ENCODE assay signal across 20 cellular contexts in the genomic region with DNA sequence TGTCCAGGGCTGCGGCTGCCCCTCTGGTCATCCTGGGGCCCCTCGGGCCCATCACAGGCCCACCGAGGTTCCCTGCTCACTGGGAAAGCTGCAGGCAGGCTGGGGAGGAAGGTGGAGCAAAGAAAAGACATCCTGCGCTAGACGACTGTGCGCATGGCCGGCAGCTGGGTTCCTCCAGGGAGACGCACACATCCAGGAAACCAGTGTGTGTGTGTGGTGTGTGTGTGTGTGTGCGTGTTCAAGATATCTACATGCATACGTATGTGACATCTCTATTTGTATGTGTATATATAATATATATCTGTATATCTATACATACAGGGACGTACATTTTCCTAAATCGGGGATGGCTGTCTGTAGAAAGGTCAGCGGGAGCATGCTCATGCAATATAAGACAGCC.
DNase-seq lines count a peak whose midpoint lies in the region; TF ChIP-seq lines count a peak whose summit lies in the region.
"Had no signal": no experiment of that assay in that cellular context is flagged by ENCODE, and none has a peak within 500 bp of the region (broad histone marks: within the 10 kb centered on the region; RNA-seq: fewer than 3 reads in every experiment).

No MANE protein-coding gene starts in this region.

- no peak overlapping the region for H3K18ac ChIP-seq in mesendoderm (ENCODE audit: low read length)

- H4K20me1 ChIP-seq in GM23248 (ENCODE audit: insufficient read depth): no peaks in the 10 kb centered on the region
- H4K20me1 ChIP-seq: BLaER1 had no signal

- no peak overlapping the region for H2BK15ac ChIP-seq in mesendoderm (replicated peaks; ENCODE audit: low read depth)

- H3K9me2 ChIP-seq in GM23248 (ENCODE audit: insufficient read depth): no peaks in the 10 kb centered on the region

- H3K9me3 ChIP-seq in GM23248 (ENCODE audit: low read depth) (no peaks in the 10 kb centered on the region), sigmoid colon (no peaks in the 10 kb centered on the region)
- H3K9me3 ChIP-seq: BLaER1 had no signal

- H3K4me3 Mint-ChIP-seq in activated CD4-positive, alpha-beta T cell treated with anti-CD3 and anti-CD28 coated beads, Interleukin-2, amount 10 ng/mL, durations not matched to agents 24 days and 14 days: no peak overlapping the region
- H3K4me3 Mint-ChIP-seq: activated naive CD8-positive, alpha-beta T cell treated with anti-CD3 and anti-CD28 coated beads, Interleukin-2, amount 50 U/mL, for 24 hours; activated T-helper 17 cell treated with anti-CD3 and anti-CD28 coated beads, Interleukin-2, amount 50 U/mL, for 72 hours had no signal

- no peaks in the 10 kb centered on the region for H3K9me3 Mint-ChIP-seq in activated CD4-positive, alpha-beta T cell treated with anti-CD3 and anti-CD28 coated beads, Interleukin-2, amount 10 ng/mL, durations not matched to agents 24 days and 14 days
- H3K9me3 Mint-ChIP-seq: activated naive CD8-positive, alpha-beta T cell treated with anti-CD3 and anti-CD28 coated beads, Interleukin-2, amount 50 U/mL, for 24 hours; activated T-helper 17 cell treated with anti-CD3 and anti-CD28 coated beads, Interleukin-2, amount 50 U/mL, for 72 hours had no signal

- H4K8ac ChIP-seq in mesendoderm (ENCODE audit: low read depth, low read length): no peak overlapping the region

- no peak for TF ChIP-seq POLR2A in sigmoid colon (IDR thresholded peaks at IDR 0.05)

- no peaks in the 10 kb centered on the region for H3K27me3 ChIP-seq in GM23248 (replicated peaks; ENCODE audit: insufficient read depth)
- H3K27me3 ChIP-seq in sigmoid colon: no peaks in the 10 kb centered on the region
- H3K27me3 ChIP-seq in mesendoderm (ENCODE audit: insufficient read depth, low read length, poor library complexity): no peaks in the 10 kb centered on the region
- H3K27me3 ChIP-seq: BLaER1, cardiac muscle cell had no signal

- H3K9ac ChIP-seq in GM23248 (peak overlapping the region; percentile 42), mesendoderm (ENCODE audit: low read length) (no peak overlapping the region)

- no peak overlapping the region for H3K4ac ChIP-seq in mesendoderm (ENCODE audit: low read depth, low read length)

- H3K36me3 ChIP-seq in GM23248 (ENCODE audit: low read depth) (no peaks in the 10 kb centered on the region), sigmoid colon (peaks cover 0 to 12% (median 0%) of the 10 kb centered on the region in 4 donors), mesendoderm (ENCODE audit: control insufficient read depth, insufficient read depth, low read length) (no peaks in the 10 kb centered on the region)
- H3K36me3 ChIP-seq: cardiac muscle cell had no signal

- intact Hi-C loops in sigmoid colon (cut with DNase I): loop anchor here (5.0 kb wide), 1 partner anchor 53 kb away; no protein-coding TSS in a partner anchor
- intact Hi-C loops in activated CD4-positive, alpha-beta T cell treated with anti-CD3 and anti-CD28 coated beads, Interleukin-2, amount 10 ng/mL, durations not matched to agents 24 days and 14 days (cut with micrococcal nuclease): no loop called here

- in situ Hi-C loops in GM23248 (cut with MboI) (loop anchor here (25.0 kb wide), 1 partner anchor 268 kb away; no protein-coding TSS in a partner anchor), astrocyte of the spinal cord (cut with HindIII; ENCODE audit: low sequenced_read_pairs) (no loop called here)

- no peak overlapping the region for H3K56ac ChIP-seq in mesendoderm (ENCODE audit: low read length)

- peaks cover 17% of the 10 kb centered on the region for H3F3A ChIP-seq in GM23248 (ENCODE audit: insufficient read depth)

- H3K27me3 Mint-ChIP-seq in activated CD4-positive, alpha-beta T cell treated with anti-CD3 and anti-CD28 coated beads, Interleukin-2, amount 10 ng/mL, durations not matched to agents 24 days and 14 days: no peaks in the 10 kb centered on the region
- H3K27me3 Mint-ChIP-seq: activated naive CD8-positive, alpha-beta T cell treated with anti-CD3 and anti-CD28 coated beads, Interleukin-2, amount 50 U/mL, for 24 hours; activated T-helper 17 cell treated with anti-CD3 and anti-CD28 coated beads, Interleukin-2, amount 50 U/mL, for 72 hours had no signal

- no peak overlapping the region for H2BK120ac ChIP-seq in mesendoderm (ENCODE audit: low read depth, low read length)

- H3K4me2 ChIP-seq in GM23248 (ENCODE audit: unreplicated experiment) (peak overlapping the region; percentile 63), mesendoderm (ENCODE audit: low read length) (no peak overlapping the region)
- H3K4me2 ChIP-seq: BLaER1 had no signal

- peak overlapping the region; percentile 60 for H2AFZ ChIP-seq in GM23248

- WGBS in GM23248 (ENCODE audit: low coverage in 1 of 2, low lambda C conversion rate in 2 of 2, missing lambda C conversion rate in 2 of 2), 2 experiments: 20 to 24% methylated on average over 13 of the region's 13 CpGs
- WGBS in sigmoid colon, 2 donors: 66 to 86% methylated on average over 13 of the region's 13 CpGs
- WGBS in mesendoderm (ENCODE audit: extremely low coverage, insufficient coverage, low lambda C conversion rate): no CpG with 5 or more reads among the region's 13 CpGs

- peaks cover 31% of the 10 kb centered on the region for H3K4me1 ChIP-seq in GM23248 (ENCODE audit: insufficient read depth)
- H3K4me1 ChIP-seq in sigmoid colon: peaks cover 0 to 27% (median 25%) of the 10 kb centered on the region in 4 donors
- H3K4me1 ChIP-seq in mesendoderm (ENCODE audit: control insufficient read depth, low read depth, low read length): no peaks in the 10 kb centered on the region

- TF ChIP-seq EP300 in sigmoid colon (IDR thresholded peaks at IDR 0.05): no peak

- no peak overlapping the region for H3K4me3 ChIP-seq in GM23248
- H3K4me3 ChIP-seq in astrocyte of the spinal cord (ENCODE audit: low read depth, low read length): no peak overlapping the region
- no peak overlapping the region for H3K4me3 ChIP-seq in sigmoid colon
- no peak overlapping the region for H3K4me3 ChIP-seq in mesendoderm (ENCODE audit: low read length)
- H3K4me3 ChIP-seq: BLaER1, cardiac muscle cell, skin epidermis had no signal

- DNase-seq in GM23248: peak; percentile 57
- peak; percentile 43 for DNase-seq in astrocyte of the spinal cord (ENCODE audit: low read depth, low spot score)
- DNase-seq in iris pigment epithelial cell (ENCODE audit: low read depth): peak; percentile 41
- no peak for DNase-seq in sigmoid colon
- no peak for DNase-seq in Ammon's horn (ENCODE audit: low spot score)
- DNase-seq in activated CD4-positive, alpha-beta T cell treated with anti-CD3 and anti-CD28 coated beads, Interleukin-2, amount 10 ng/mL, durations not matched to agents 24 days and 14 days: no peak
- no peak for DNase-seq in mesendoderm
- DNase-seq in medulla oblongata (ENCODE audit: extremely low spot score): no peak
- DNase-seq: activated CD4-positive, CD25-positive, alpha-beta regulatory T cell treated with anti-CD3 and anti-CD28 coated beads, Interleukin-2, amount 50 U/mL, for 72 hours; activated naive CD8-positive, alpha-beta T cell treated with anti-CD3 and anti-CD28 coated beads, Interleukin-2, amount 50 U/mL, for 24 hours; Kasumi-1; left cardiac atrium; NCI-H2171; NCI-H748 treated with DMSO at 0.1 percent for 48 hours; stimulated activated CD4-positive, alpha-beta T cell treated with anti-CD3 and anti-CD28 coated beads, Interleukin-4, amount 100 ng/mL, for 4 hours; T1000 had no signal

- H3K27ac ChIP-seq in GM23248 (peak overlapping the region; percentile 61), sigmoid colon (peak overlapping the region in 3 of 4 donors; percentile 66 to 78 (median 71)), mesendoderm (ENCODE audit: low read depth, low read length) (no peak overlapping the region)
- H3K27ac ChIP-seq: BLaER1, cardiac muscle cell had no signal

- no peak overlapping the region for H2AK5ac ChIP-seq in mesendoderm (ENCODE audit: low read length)

- no peak for TF ChIP-seq CTCF in astrocyte of the spinal cord (IDR thresholded peaks at IDR 0.05; ENCODE audit: low read depth, low read length)
- no peak for TF ChIP-seq CTCF in sigmoid colon (IDR thresholded peaks at IDR 0.05)

- H3K4me1 Mint-ChIP-seq in activated CD4-positive, alpha-beta T cell treated with anti-CD3 and anti-CD28 coated beads, Interleukin-2, amount 10 ng/mL, durations not matched to agents 24 days and 14 days: no peaks in the 10 kb centered on the region
- H3K4me1 Mint-ChIP-seq: activated naive CD8-positive, alpha-beta T cell treated with anti-CD3 and anti-CD28 coated beads, Interleukin-2, amount 50 U/mL, for 24 hours; activated T-helper 17 cell treated with anti-CD3 and anti-CD28 coated beads, Interleukin-2, amount 50 U/mL, for 72 hours had no signal

- H3K79me1 ChIP-seq in mesendoderm (ENCODE audit: low read length): no peaks in the 10 kb centered on the region

- peaks cover 8% of the 10 kb centered on the region for H3K36me3 Mint-ChIP-seq in activated CD4-positive, alpha-beta T cell treated with anti-CD3 and anti-CD28 coated beads, Interleukin-2, amount 10 ng/mL, durations not matched to agents 24 days and 14 days (ENCODE audit: low read depth)

- H4K5ac ChIP-seq in mesendoderm (ENCODE audit: low read length): no peak overlapping the region

- H3K23ac ChIP-seq in mesendoderm (ENCODE audit: low read length): no peak overlapping the region

- no peak overlapping the region for H2BK5ac ChIP-seq in mesendoderm (ENCODE audit: low read length)

- H3K79me2 ChIP-seq in GM23248 (ENCODE audit: insufficient read depth): no peaks in the 10 kb centered on the region
- no peaks in the 10 kb centered on the region for H3K79me2 ChIP-seq in mesendoderm (ENCODE audit: control insufficient read depth, insufficient read depth, low read length)

- no peak overlapping the region for H3K27ac Mint-ChIP-seq in activated CD4-positive, alpha-beta T cell treated with anti-CD3 and anti-CD28 coated beads, Interleukin-2, amount 10 ng/mL, durations not matched to agents 24 days and 14 days
- H3K27ac Mint-ChIP-seq: activated naive CD8-positive, alpha-beta T cell treated with anti-CD3 and anti-CD28 coated beads, Interleukin-2, amount 50 U/mL, for 24 hours; activated T-helper 17 cell treated with anti-CD3 and anti-CD28 coated beads, Interleukin-2, amount 50 U/mL, for 72 hours had no signal

Comparison
In these comparisons a context has a peak if more than half of its experiments do, and no peak if none do; other contexts are left out.
1. DNase-seq: peak in GM23248 (single experiment), astrocyte of the spinal cord (single experiment) and iris pigment epithelial cell (single experiment); none in sigmoid colon (single experiment), Ammon's horn (single experiment), activated CD4-positive, alpha-beta T cell treated with anti-CD3 and anti-CD28 coated beads, Interleukin-2, amount 10 ng/mL, durations not matched to agents 24 days and 14 days (single experiment), mesendoderm (single experiment) and medulla oblongata (single experiment).